8 cellular contexts compared by ENCODE assay signal in genomic region chr11:130071211-130071712, GRCh38. TPM values are rescaled to one million over a fixed set of nuclear protein-coding genes. Genes with fewer than 3 reads are reported as not detected.
A peak's percentile ranks its signal among the peaks of the same experiment; 100 is the strongest.
DNase-seq lines count a peak whose midpoint lies in the region; ATAC-seq, FAIRE-seq and TF ChIP-seq lines count a peak whose summit lies in the region.

No MANE protein-coding gene starts in this region.

- CTCF ChIA-PET in HEK293 (lab: Yijun Ruan, JAX): interaction anchor here (0.6 to 1.7 kb wide), 6 partner anchors 33 to 355 kb away, joined by 3 to 7 read pairs (median 4); no protein-coding TSS in a partner anchor
- CTCF ChIA-PET in activated CD8-positive, alpha-beta T cell treated with anti-CD3 and anti-CD28 coated beads for 36 hours (lab: Charles Lee): interaction anchor here (1.0 to 2.2 kb wide), 8 partner anchors 47 to 154 kb away, joined by 3 to 18 read pairs (median 4); no protein-coding TSS in a partner anchor

- H3K36me3 ChIP-seq in HEK293 (ENCODE audit: control insufficient read depth in 2 of 2, insufficient read depth in 1 of 2, low read length in 2 of 2) (no peaks in the 10 kb centered on the region), iPS DF 6.9 (ENCODE audit: control insufficient read depth, insufficient read depth, low read length) (no peaks in the 10 kb centered on the region), small intestine (ENCODE audit: control insufficient read depth in 2 of 2, insufficient read depth in 2 of 2, low read length in 2 of 2) (no peaks in the 10 kb centered on the region)

- 100% methylated on average over 2 of the region's 11 CpGs for WGBS in iPS DF 6.9 (ENCODE audit: insufficient coverage, insufficient read length)
- 13 to 33% (median 31%) methylated on average over 11 of the region's 11 CpGs for WGBS in small intestine, 3 donors

- no peaks in the 10 kb centered on the region for H3K4me1 ChIP-seq in HEK293 (ENCODE audit: control insufficient read depth, insufficient read depth, low read length)
- H3K4me1 ChIP-seq in iPS DF 6.9 (ENCODE audit: control insufficient read depth, insufficient read depth, low read length): peaks cover 1% of the 10 kb centered on the region
- no peaks in the 10 kb centered on the region for H3K4me1 ChIP-seq in small intestine (ENCODE audit: control insufficient read depth in 2 of 2, insufficient read depth in 1 of 2, low read depth in 1 of 2, low read length in 1 of 2)

- H3K4me3 ChIP-seq in AG10803 (ENCODE audit: low read length): peak overlapping the region; percentile 79
- peak overlapping the region; percentile 93 for H3K4me3 ChIP-seq in HEK293 (ENCODE audit: low read depth, low read length)
- H3K4me3 ChIP-seq in iPS DF 6.9 (ENCODE audit: low read length): peak overlapping the region; percentile 92; the same call in 1 of the 2 replicates
- peak overlapping the region; percentile 86 to 98 for H3K4me3 ChIP-seq in small intestine (ENCODE audit: low read depth in 1 of 2, low read length in 2 of 2)

- no peak for ATAC-seq in activated CD8-positive, alpha-beta T cell treated with anti-CD3 and anti-CD28 coated beads for 36 hours
- no peak for ATAC-seq in HG02798 (IDR thresholded peaks at IDR 0.05; ENCODE audit: poor library complexity, unreplicated experiment)
- no peak for ATAC-seq in GM18517 (IDR thresholded peaks at IDR 0.05; ENCODE audit: unreplicated experiment)

- no peak for FAIRE-seq in small intestine (lab: Jason Lieb, UNC)

- no peaks in the 10 kb centered on the region for H3K9me3 ChIP-seq in HEK293 (ENCODE audit: control insufficient read depth, insufficient read depth, low read depth, low read length)
- H3K9me3 ChIP-seq in iPS DF 6.9 (ENCODE audit: control insufficient read depth, insufficient read depth, low read length): no peaks in the 10 kb centered on the region
- H3K9me3 ChIP-seq in small intestine (ENCODE audit: control insufficient read depth, low read depth): no peaks in the 10 kb centered on the region

- H3K27ac ChIP-seq in HEK293 (ENCODE audit: extremely low read depth, low read depth, low read length) (no peak overlapping the region), iPS DF 6.9 (ENCODE audit: low read length) (no peak overlapping the region), small intestine (ENCODE audit: low read depth in 1 of 2, low read length in 1 of 2) (peak overlapping the region in 1 of 2 donors; percentile 39)

- peaks cover 20% of the 10 kb centered on the region for H3K4me1 Mint-ChIP-seq in activated CD8-positive, alpha-beta T cell treated with anti-CD3 and anti-CD28 coated beads for 36 hours (ENCODE audit: low read depth)

- H3K4me3 Mint-ChIP-seq in activated CD8-positive, alpha-beta T cell treated with anti-CD3 and anti-CD28 coated beads for 36 hours: peak overlapping the region; percentile 77

- H3K9me3 Mint-ChIP-seq in activated CD8-positive, alpha-beta T cell treated with anti-CD3 and anti-CD28 coated beads for 36 hours: no peaks in the 10 kb centered on the region

- intact Hi-C loops in activated CD8-positive, alpha-beta T cell treated with anti-CD3 and anti-CD28 coated beads for 36 hours (cut with micrococcal nuclease): loop anchor here (5.0 kb wide), 1 partner anchor 51 kb away; no protein-coding TSS in a partner anchor

- peaks cover 1% of the 10 kb centered on the region for H3K36me3 Mint-ChIP-seq in activated CD8-positive, alpha-beta T cell treated with anti-CD3 and anti-CD28 coated beads for 36 hours (ENCODE audit: low read depth)

- H3K27me3 ChIP-seq in iPS DF 6.9 (ENCODE audit: control insufficient read depth, insufficient read depth, low read length): peaks cover 4% of the 10 kb centered on the region; the same call in 1 of the 2 replicates
- no peaks in the 10 kb centered on the region for H3K27me3 ChIP-seq in small intestine (ENCODE audit: control insufficient read depth in 2 of 2, insufficient read depth in 2 of 2, low read length in 2 of 2)

- H3K27me3 Mint-ChIP-seq in activated CD8-positive, alpha-beta T cell treated with anti-CD3 and anti-CD28 coated beads for 36 hours: peaks cover 7% of the 10 kb centered on the region

- TF ChIP-seq CTCF in AG10803 (conservative IDR thresholded peaks at IDR 0.05; ENCODE audit: low read length) (no peak; the same call in 1 of the 2 replicates), HEK293 (tag by site-specific recombination; IDR thresholded peaks at IDR 0.05) (no peak)
- no peak for TF ChIP-seq CTCF in activated CD8-positive, alpha-beta T cell treated with anti-CD3 and anti-CD28 coated beads for 36 hours (IDR thresholded peaks at IDR 0.05)

- no peak overlapping the region for H3K27ac Mint-ChIP-seq in activated CD8-positive, alpha-beta T cell treated with anti-CD3 and anti-CD28 coated beads for 36 hours

- DNase-seq in AG10803 (ENCODE audit: low read depth): peak; percentile 30
- no peak for DNase-seq in activated CD8-positive, alpha-beta T cell treated with anti-CD3 and anti-CD28 coated beads for 36 hours
- DNase-seq in iPS DF 6.9 (ENCODE audit: low read depth, low spot score): no peak
- peak; percentile 34 for DNase-seq in small intestine
- no peak for DNase-seq in SHP77 (lab: John Stamatoyannopoulos, UW)

- POLR2A ChIA-PET in HEK293 (lab: Yijun Ruan, JAX): interaction anchor here (0.6 to 2.9 kb wide), 5 partner anchors 11 to 152 kb away, joined by 3 to 15 read pairs (median 5); partner anchors contain the start of gene PRDM10
- POLR2A ChIA-PET in activated CD8-positive, alpha-beta T cell treated with anti-CD3 and anti-CD28 coated beads for 36 hours (lab: Charles Lee): interaction anchor here (0.6 to 1.4 kb wide), 2 partner anchors 67 to 222 kb away, joined by 3 to 4 read pairs; no protein-coding TSS in a partner anchor

TF ChIP-seq in HEK293, 187 proteins besides CTCF, POLR2A, EP300 and RAD21:
- TF ChIP-seq ZNF610 (tag by site-specific recombination; IDR thresholded peaks at IDR 0.05; ENCODE audit: borderline replicate concordance): no peak
- TF ChIP-seq ZBTB17 (tag by site-specific recombination; IDR thresholded peaks at IDR 0.05): peak; percentile 53
- TF ChIP-seq ZNF18 (tag by site-specific recombination; IDR thresholded peaks at IDR 0.05): peak; percentile 97
- 0 out of 2 replicates have a peak, but pooled peaks have one; percentile 42 for TF ChIP-seq ZNF366 (tag by site-specific recombination; conservative IDR thresholded peaks at IDR 0.05)
- TF ChIP-seq WT1 (tag by site-specific recombination; IDR thresholded peaks at IDR 0.05): no peak
- 0 out of 2 replicates have a peak, but pooled peaks have one; percentile 1 for TF ChIP-seq ZNF335 (tag by site-specific recombination; conservative IDR thresholded peaks at IDR 0.05)
- peak; percentile 49 for TF ChIP-seq PRDM1 (tag by site-specific recombination; IDR thresholded peaks at IDR 0.05)

RNA-seq across cellular contexts. Expression of gene APLP2, which starts 1.6 kb away (rescaled TPM):
- total RNA-seq in activated CD8-positive, alpha-beta T cell treated with anti-CD3 and anti-CD28 coated beads for 36 hours: 10 to 100 TPM; 25.5 to 29.8 TPM
- polyA plus RNA-seq in small intestine: 100 to 1,000 TPM in 1 of 3 donors, 10 to 100 TPM in 2; 72.7 to 183 (median 91.7) TPM

Comparison
In these comparisons a context has a peak if more than half of its experiments do, and no peak if none do; other contexts are left out.
1. DNase-seq: peak in AG10803 (single experiment) and small intestine (single experiment); none in activated CD8-positive, alpha-beta T cell treated with anti-CD3 and anti-CD28 coated beads for 36 hours (single experiment), iPS DF 6.9 (single experiment) and SHP77 (0 of 2).
2. Peak in every context shown above with its lines, with median percentiles within 50 percentile points of each other: H3K4me3 ChIP-seq.